ENCODE assay signal across 15 cellular contexts in genomic region chr3:64832098-64832497, GRCh38.
A peak's percentile ranks its signal among the peaks of the same experiment; 100 is the strongest.
DNase-seq lines count a peak whose midpoint lies in the region; ATAC-seq and TF ChIP-seq lines count a peak whose summit lies in the region.
"Had no signal": no experiment of that assay in that cellular context is flagged by ENCODE, and none has a peak within 500 bp of the region (broad histone marks: within the 10 kb centered on the region; RNA-seq: fewer than 3 reads in every experiment).

No MANE protein-coding gene starts in this region.

- no peak for ATAC-seq in activated CD4-positive, CD25-positive, alpha-beta regulatory T cell treated with anti-CD3 and anti-CD28 coated beads, Interleukin-2, amount 50 U/mL, for 24 hours
- ATAC-seq: HepG2 had no signal

- peak; percentile 2 for DNase-seq in G401 (ENCODE audit: low spot score)
- peak; percentile 11 for DNase-seq in kidney tubule cell (ENCODE audit: low spot score)
- DNase-seq in nucleus accumbens (lab: John Stamatoyannopoulos, UW): peak in 29 of 56 donors; percentile 0 to 65 (median 17)
- DNase-seq in substantia nigra (lab: John Stamatoyannopoulos, UW): peak in 41 of 49 donors; percentile 1 to 74 (median 26)
- DNase-seq in NCI-H526 (lab: John Stamatoyannopoulos, UW): no peak
- DNase-seq in glutamatergic neuron: no peak
- DNase-seq: 8988T; AML-193; CD4-positive, CD25-positive, alpha-beta regulatory T cell; DMS79; HCEC 1CT; HFFc6 had no signal

- TF ChIP-seq CTCF in glutamatergic neuron (IDR thresholded peaks at IDR 0.05; ENCODE audit: partially characterized antibody, unreplicated experiment): no peak

- no peak overlapping the region for H3K27ac ChIP-seq in substantia nigra (ENCODE audit: low read depth, low read length, poor library complexity, severe bottlenecking)
- H3K27ac ChIP-seq: BLaER1 treated with 17β-estradiol and CSF1 and Interleukin-3, amounts not matched to agents 10 nM and 100 nM had no signal

- in situ Hi-C loops in G401 (cut with HindIII; ENCODE audit: low sequenced_read_pairs): no loop called here

- H3K4me3 Mint-ChIP-seq in glutamatergic neuron (ENCODE audit: unreplicated experiment): no peak overlapping the region
- H3K4me3 Mint-ChIP-seq: HFFc6 had no signal

- no peaks in the 10 kb centered on the region for H3K4me1 Mint-ChIP-seq in glutamatergic neuron (ENCODE audit: low read depth, unreplicated experiment)

- no peaks in the 10 kb centered on the region for H3K27me3 Mint-ChIP-seq in glutamatergic neuron (ENCODE audit: unreplicated experiment)
- H3K27me3 Mint-ChIP-seq: CD4-positive, CD25-positive, alpha-beta regulatory T cell had no signal

- no peaks in the 10 kb centered on the region for H3K36me3 Mint-ChIP-seq in glutamatergic neuron (ENCODE audit: unreplicated experiment)
- H3K36me3 Mint-ChIP-seq: CD4-positive, CD25-positive, alpha-beta regulatory T cell had no signal

- no peak overlapping the region for H3K27ac Mint-ChIP-seq in glutamatergic neuron (ENCODE audit: unreplicated experiment)
- H3K27ac Mint-ChIP-seq: CD4-positive, CD25-positive, alpha-beta regulatory T cell; HFFc6 had no signal

- H3K9me3 Mint-ChIP-seq in glutamatergic neuron (ENCODE audit: unreplicated experiment): no peaks in the 10 kb centered on the region

Comparison
In these comparisons a context has a peak if more than half of its experiments do, and no peak if none do; other contexts are left out.
1. DNase-seq: peak in G401 (single experiment), kidney tubule cell (single experiment), nucleus accumbens (29 of 56) and substantia nigra (41 of 49); none in NCI-H526 (0 of 2) and glutamatergic neuron (single experiment).